1 cellular context compared by ENCODE assay signal in genomic region chr17:19755392-19755791, GRCh38.
TF ChIP-seq lines count a peak whose summit lies in the region.

No MANE protein-coding gene starts in this region.

TF ChIP-seq in H1, 55 proteins besides CTCF, POLR2A, EP300 and RAD21:
- TF ChIP-seq MAFK (IDR thresholded peaks at IDR 0.05; ENCODE audit: low read depth, low read length) (no peak), MAX (IDR thresholded peaks at IDR 0.05) (0 out of 2 replicates have a peak, but pooled peaks have one; percentile 15)
TF ChIP-seq in H1: peak in this region for 1.
